In genomic region chr9:121887553-121888437, GRCh38 we compare ENCODE assay signal across 13 cellular contexts.
DNase-seq lines count a peak whose midpoint lies in the region; ATAC-seq and TF ChIP-seq lines count a peak whose summit lies in the region.
"Had no signal": no experiment of that assay in that cellular context is flagged by ENCODE, and none has a peak within 500 bp of the region (broad histone marks: within the 10 kb centered on the region; RNA-seq: fewer than 3 reads in every experiment).

No MANE protein-coding gene starts in this region.

- peaks cover 8% of the 10 kb centered on the region for H3K27me3 Mint-ChIP-seq in H9 (ENCODE audit: low read depth)
- H3K27me3 Mint-ChIP-seq: stimulated activated naive CD8-positive, alpha-beta T cell treated with anti-CD3 and anti-CD28 coated beads, Interleukin-15, Interleukin-2, amounts not matched to agents 100 ng/mL and 50 ng/mL, for 24 hours had no signal

- no peak overlapping the region for H4K8ac ChIP-seq in H9 (replicated peaks; ENCODE audit: insufficient read length, low read depth, low read length)

- H2BK5ac ChIP-seq in H9 (ENCODE audit: insufficient read length, low read length): no peak overlapping the region

- no peak overlapping the region for H2BK12ac ChIP-seq in H9 (ENCODE audit: insufficient read length, low read depth, low read length)

- no peaks in the 10 kb centered on the region for H3K36me3 Mint-ChIP-seq in H9 (ENCODE audit: insufficient read depth in 1 of 3, low read depth in 3 of 3)

- no peaks in the 10 kb centered on the region for H3K23me2 ChIP-seq in H9 (ENCODE audit: insufficient read length, low read depth, low read length, poor library complexity, severe bottlenecking)

- no peak overlapping the region for H4K5ac ChIP-seq in H9 (ENCODE audit: insufficient read length, low read depth, low read length)

- no peaks in the 10 kb centered on the region for H3K27me3 ChIP-seq in BE2C
- H3K27me3 ChIP-seq in HUES6 (ENCODE audit: control insufficient read depth, insufficient read depth, low read length): 0 out of 2 replicates have a peak, but pooled peaks cover 3% of the 10 kb centered on the region
- H3K27me3 ChIP-seq in brain microvascular endothelial cell (replicated peaks): no peaks in the 10 kb centered on the region
- no peaks in the 10 kb centered on the region for H3K27me3 ChIP-seq in H9 (ENCODE audit: insufficient read depth, low read length)

- H2BK20ac ChIP-seq in H9 (ENCODE audit: low read depth, low read length, poor library complexity, severe bottlenecking): no peak overlapping the region

- no peak overlapping the region for H3K4ac ChIP-seq in H9 (ENCODE audit: low read depth, low read length)

- no peak overlapping the region for H2BK15ac ChIP-seq in H9 (ENCODE audit: low read depth, low read length)

- no peak overlapping the region for H3K23ac ChIP-seq in H9 (ENCODE audit: insufficient read length, low read depth, low read length)

- no CpG with 5 or more reads among the region's 13 CpGs for WGBS in H9 (ENCODE audit: extremely low coverage, insufficient read length, low lambda C conversion rate)

- no peak overlapping the region for H3T11ph ChIP-seq in H9 (ENCODE audit: low read length)

- no peak overlapping the region for H3K56ac ChIP-seq in H9 (ENCODE audit: insufficient read length, low read depth, low read length)

- H3K14ac ChIP-seq in H9 (ENCODE audit: insufficient read depth, low read length): no peak overlapping the region

- H3K4me1 ChIP-seq in BE2C (peaks cover 12% of the 10 kb centered on the region), HUES6 (ENCODE audit: control insufficient read depth, insufficient read depth, low read length) (peaks cover 39% of the 10 kb centered on the region), mucosa of descending colon (ENCODE audit: low read depth) (no peaks in the 10 kb centered on the region), H9 (ENCODE audit: insufficient read depth, low read length) (peaks cover 8% of the 10 kb centered on the region)
- H3K4me1 ChIP-seq: prostate gland had no signal

- no peak overlapping the region for H3K27ac ChIP-seq in HUES6 (ENCODE audit: low read depth, low read length)
- H3K27ac ChIP-seq in brain microvascular endothelial cell: peak overlapping the region; percentile 97
- H3K27ac ChIP-seq in H9 (ENCODE audit: insufficient read length, low read depth, low read length): no peak overlapping the region
- H3K27ac ChIP-seq: prostate gland had no signal

- H4K20me1 ChIP-seq in H9 (ENCODE audit: control insufficient read depth, insufficient read depth, insufficient read length): no peaks in the 10 kb centered on the region

- no peak overlapping the region for H3K18ac ChIP-seq in H9 (ENCODE audit: insufficient read length, low read depth, low read length)

- H3K9ac ChIP-seq in HUES6 (ENCODE audit: low read length) (peak overlapping the region; percentile 29), H9 (ENCODE audit: extremely low read depth, insufficient read length, low read length) (no peak overlapping the region)

- H4K91ac ChIP-seq in H9 (ENCODE audit: insufficient read length, low read depth, low read length): no peak overlapping the region

- no peaks in the 10 kb centered on the region for H3K79me1 ChIP-seq in H9 (ENCODE audit: insufficient read depth, low read depth, low read length, poor library complexity, severe bottlenecking)

- intact Hi-C loops in mucosa of descending colon (cut with DNase I, micrococcal nuclease): no loop called here

- no peak overlapping the region for H3K4me3 Mint-ChIP-seq in H9
- H3K4me3 Mint-ChIP-seq: activated naive CD4-positive, alpha-beta T cell treated with anti-CD3 and anti-CD28 coated beads for 36 hours; stimulated activated naive CD8-positive, alpha-beta T cell treated with anti-CD3 and anti-CD28 coated beads, Interleukin-15, Interleukin-2, amounts not matched to agents 100 ng/mL and 50 ng/mL, for 24 hours had no signal

- no peaks in the 10 kb centered on the region for H3K36me3 ChIP-seq in BE2C
- no peaks in the 10 kb centered on the region for H3K36me3 ChIP-seq in HUES6 (ENCODE audit: control insufficient read depth, insufficient read depth, low read length)
- no peaks in the 10 kb centered on the region for H3K36me3 ChIP-seq in brain microvascular endothelial cell (replicated peaks)
- H3K36me3 ChIP-seq in mucosa of descending colon (ENCODE audit: low read depth): no peaks in the 10 kb centered on the region
- H3K36me3 ChIP-seq: prostate gland had no signal

- in situ Hi-C loops in brain microvascular endothelial cell (cut with HindIII; ENCODE audit: low pct_ligation_motif_present, low sequenced_read_pairs) (no loop called here), KBM-7 (cut with MboI; ENCODE audit: low pct_unique_long_range_greater_than_20kb, low sequenced_read_pairs) (no loop called here)

- H3K9me3 ChIP-seq in BE2C (no peaks in the 10 kb centered on the region), HUES6 (ENCODE audit: control insufficient read depth, insufficient read depth, low read depth, low read length) (no peaks in the 10 kb centered on the region), mucosa of descending colon (no peaks in the 10 kb centered on the region), H9 (ENCODE audit: control insufficient read depth, low read depth, low read length) (no peaks in the 10 kb centered on the region)
- H3K9me3 ChIP-seq: prostate gland had no signal

- peak; percentile 27 for DNase-seq in BE2C
- peak; percentile 70 for DNase-seq in brain microvascular endothelial cell
- DNase-seq in mucosa of descending colon: no peak
- no peak for DNase-seq in glomerular visceral epithelial cell (ENCODE audit: extremely low spot score)
- no peak for DNase-seq in KBM-7
- DNase-seq in H9: no peak
- DNase-seq: activated naive CD4-positive, alpha-beta T cell treated with anti-CD3 and anti-CD28 coated beads for 36 hours; cortex of kidney; NCI-H2081 treated with DMSO at 0.1 percent for 48 hours had no signal

- H3K27ac Mint-ChIP-seq in H9: peak overlapping the region in 1 of 3 experiments; percentile 87; a peak in 2 of 7 replicates
- H3K27ac Mint-ChIP-seq: activated naive CD4-positive, alpha-beta T cell treated with anti-CD3 and anti-CD28 coated beads for 36 hours; stimulated activated naive CD8-positive, alpha-beta T cell treated with anti-CD3 and anti-CD28 coated beads, Interleukin-15, Interleukin-2, amounts not matched to agents 100 ng/mL and 50 ng/mL, for 24 hours had no signal

- no peak overlapping the region for H2AFZ ChIP-seq in H9 (ENCODE audit: low read length)

- no peak overlapping the region for H2AK5ac ChIP-seq in H9 (ENCODE audit: insufficient read length, low read length)

- TF ChIP-seq CTCF in BE2C (IDR thresholded peaks at IDR 0.05; ENCODE audit: low read depth, low read length) (no peak), brain microvascular endothelial cell (IDR thresholded peaks at IDR 0.05; ENCODE audit: low read depth, low read length, missing control alignments) (no peak), mucosa of descending colon (IDR thresholded peaks at IDR 0.05) (no peak), H9 (conservative IDR thresholded peaks at IDR 0.05) (no peak)

- H3K4me3 ChIP-seq in BE2C (ENCODE audit: low read depth, low read length) (no peak overlapping the region), HUES6 (ENCODE audit: low read depth, low read length) (no peak overlapping the region; the same call in 1 of the 2 replicates), brain microvascular endothelial cell (ENCODE audit: low read depth, low read length) (no peak overlapping the region), mucosa of descending colon (no peak overlapping the region)
- H3K4me3 ChIP-seq: prostate gland had no signal

- peaks cover 35 to 38% of the 10 kb centered on the region in 2 experiments for H3K4me1 Mint-ChIP-seq in H9

- H3K4me2 ChIP-seq in H9 (ENCODE audit: insufficient read depth, insufficient read length, low read length): no peak overlapping the region

- no peaks in the 10 kb centered on the region for H3K79me2 ChIP-seq in H9 (ENCODE audit: insufficient read depth, low read length)

- no peak overlapping the region for H2BK120ac ChIP-seq in H9 (ENCODE audit: low read depth, low read length, poor library complexity, severe bottlenecking)

- H3K9me3 Mint-ChIP-seq in H9: no peaks in the 10 kb centered on the region
- H3K9me3 Mint-ChIP-seq: activated naive CD4-positive, alpha-beta T cell treated with anti-CD3 and anti-CD28 coated beads for 36 hours; stimulated activated naive CD8-positive, alpha-beta T cell treated with anti-CD3 and anti-CD28 coated beads, Interleukin-15, Interleukin-2, amounts not matched to agents 100 ng/mL and 50 ng/mL, for 24 hours had no signal

- peak; percentile 83 for ATAC-seq in mucosa of descending colon
- no peak for ATAC-seq in GM19395 (IDR thresholded peaks at IDR 0.05; ENCODE audit: unreplicated experiment)

Comparison
In these comparisons a context has a peak if more than half of its experiments do, and no peak if none do; other contexts are left out.
1. DNase-seq: peak in BE2C (single experiment) and brain microvascular endothelial cell (single experiment); none in mucosa of descending colon (0 of 3), glomerular visceral epithelial cell (single experiment), KBM-7 (single experiment) and H9 (single experiment).